Comparison of ENCODE assay signal across 8 cellular contexts in the genomic region with DNA sequence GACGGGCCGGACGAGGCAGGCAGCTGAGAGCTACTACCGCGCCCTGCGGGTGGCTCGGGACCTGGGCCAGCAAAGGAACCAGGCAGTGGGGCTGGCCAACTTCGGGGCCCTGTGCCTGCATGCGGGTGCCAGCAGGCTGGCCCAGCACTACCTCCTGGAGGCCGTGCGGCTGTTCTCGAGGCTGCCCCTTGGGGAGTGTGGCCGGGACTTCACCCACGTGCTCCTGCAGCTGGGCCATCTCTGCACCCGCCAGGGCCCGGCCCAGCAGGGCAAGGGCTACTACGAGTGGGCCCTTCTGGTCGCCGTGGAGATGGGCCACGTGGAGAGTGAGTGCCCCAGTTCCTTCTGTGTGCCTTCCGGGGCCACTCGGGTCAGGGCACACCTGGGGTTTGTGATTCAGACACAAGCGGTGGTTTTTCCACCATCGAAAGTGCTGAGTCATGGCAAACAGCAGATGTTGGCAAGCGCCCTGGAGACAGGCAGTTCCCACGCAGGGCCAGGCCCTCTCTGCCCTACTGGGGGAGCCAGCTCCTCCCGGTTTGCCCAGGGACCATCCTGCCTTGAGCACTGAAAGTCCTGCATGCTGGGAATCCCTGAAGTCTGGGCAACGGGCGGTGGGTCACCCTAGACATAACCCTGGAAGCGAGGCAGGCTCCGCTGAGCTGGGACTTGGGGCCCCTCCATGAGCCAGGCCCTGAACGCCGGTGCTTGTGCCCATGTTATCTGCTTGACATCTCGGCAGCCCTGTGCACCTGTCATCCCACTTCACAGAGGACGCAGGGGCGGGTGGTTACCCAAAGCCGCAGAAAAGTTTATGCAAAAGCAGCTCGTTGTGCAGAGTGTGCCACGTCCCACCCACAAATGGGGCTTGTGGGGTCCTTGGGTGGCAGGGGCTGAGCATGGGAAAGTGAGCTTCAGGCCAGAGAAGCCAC.
A peak's percentile ranks its signal among the peaks of the same experiment; 100 is the strongest.
DNase-seq lines count a peak whose midpoint lies in the region; ATAC-seq lines count a peak whose summit lies in the region.

No MANE protein-coding gene starts in this region.

- DNase-seq in NCI-H748 treated with DMSO at 0.1 percent for 48 hours (lab: John Stamatoyannopoulos, UW) (peak; percentile 1), fibroblast of peridontal ligament (ENCODE audit: extremely low read depth) (peak; percentile 78), retina (peak; percentile 63), NCI-H128 (lab: John Stamatoyannopoulos, UW; ENCODE audit: unreplicated experiment) (no peak), NCI-H2107 treated with DMSO at 0.1 percent for 48 hours (lab: John Stamatoyannopoulos, UW; ENCODE audit: unreplicated experiment) (no peak)
- DNase-seq in activated T-cell treated with anti-CD3 and anti-CD28 coated beads, Interleukin-2, amount 50 U/mL, for 1 hour = peak; percentile 70

- peak; percentile 39 for ATAC-seq in GM18508 (IDR thresholded peaks at IDR 0.05; ENCODE audit: insufficient read depth, unreplicated experiment)
- ATAC-seq in HG02840 (IDR thresholded peaks at IDR 0.05; ENCODE audit: low FRiP score, unreplicated experiment) = peak; percentile 67

Comparison
In these comparisons a context has a peak if more than half of its experiments do, and no peak if none do; other contexts are left out.
1. DNase-seq: peak in NCI-H748 treated with DMSO at 0.1 percent for 48 hours (single experiment), activated T-cell treated with anti-CD3 and anti-CD28 coated beads, Interleukin-2, amount 50 U/mL, for 1 hour (single experiment), fibroblast of peridontal ligament (single experiment) and retina (single experiment); none in NCI-H128 (single experiment) and NCI-H2107 treated with DMSO at 0.1 percent for 48 hours (single experiment).